In the genomic region with DNA sequence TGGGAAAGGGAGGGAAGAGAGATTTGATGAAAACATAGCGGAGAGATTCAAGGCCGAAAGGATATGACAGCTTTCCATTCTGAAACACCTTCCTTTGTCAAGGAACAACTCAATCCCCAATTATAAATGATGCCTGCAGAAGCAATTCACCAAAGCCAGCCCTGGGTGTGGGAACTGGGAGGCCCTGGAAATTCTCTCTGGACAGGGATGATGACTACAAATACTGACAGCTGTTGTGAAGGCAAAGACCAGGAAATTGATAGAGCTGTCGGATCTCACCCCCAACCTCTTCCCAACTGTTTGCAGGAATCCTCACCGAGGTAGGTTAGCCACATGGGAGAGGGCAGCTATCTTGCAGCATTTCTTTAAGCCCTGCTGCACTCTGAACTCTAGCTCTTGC, we compare ENCODE assay signal across 25 cellular contexts. TPM values are rescaled to one million over a fixed set of nuclear protein-coding genes. Genes with fewer than 3 reads are reported as not detected.
DNase-seq lines count a peak whose midpoint lies in the region; ATAC-seq and TF ChIP-seq lines count a peak whose summit lies in the region.
"Had no signal": no experiment of that assay in that cellular context is flagged by ENCODE, and none has a peak within 500 bp of the region (broad histone marks: within the 10 kb centered on the region; RNA-seq: fewer than 3 reads in every experiment).

No MANE protein-coding gene starts in this region.

- TF ChIP-seq CTCF in heart left ventricle (IDR thresholded peaks at IDR 0.05) (no peak), glutamatergic neuron (IDR thresholded peaks at IDR 0.05; ENCODE audit: partially characterized antibody, unreplicated experiment) (no peak), osteocyte (IDR thresholded peaks at IDR 0.05) (no peak)

- H3K4me1 ChIP-seq in heart left ventricle, result peaks cover 0 to 28% (median 21%) of the 10 kb centered on the region in 12 donors
- peaks cover 3 to 11% of the 10 kb centered on the region in 2 donors for H3K4me1 ChIP-seq in aorta (ENCODE audit: control insufficient read depth in 1 of 2, insufficient read depth in 2 of 2, low read length in 2 of 2)
- H3K4me1 ChIP-seq in effector memory CD4-positive, alpha-beta T cell (ENCODE audit: control insufficient read depth, insufficient read depth, low read length, poor library complexity, severe bottlenecking), result no peaks in the 10 kb centered on the region

- H3K27me3 ChIP-seq in heart left ventricle (no peaks in the 10 kb centered on the region), aorta (ENCODE audit: control insufficient read depth in 1 of 2, insufficient read depth in 2 of 2, low read length in 1 of 2) (no peaks in the 10 kb centered on the region)
- no peaks in the 10 kb centered on the region for H3K27me3 ChIP-seq in effector memory CD4-positive, alpha-beta T cell (replicated peaks; ENCODE audit: control insufficient read depth, insufficient read depth, low read length, poor library complexity, severe bottlenecking)

- intact Hi-C loops in heart left ventricle (cut with DNase I), result no loop called here
- intact Hi-C loops in Right ventricle myocardium superior (cut with DNase I), result no loop called here
- intact Hi-C loops in aorta (cut with DNase I), result loop anchor here (2.0 to 5.0 kb wide), 3 partner anchors 54 to 126 kb away; a partner anchor contains a TSS

- H3K9me3 ChIP-seq in heart left ventricle (peaks cover 0 to 9% (median 5%) of the 10 kb centered on the region in 12 donors), aorta (ENCODE audit: control insufficient read depth, low read length) (no peaks in the 10 kb centered on the region)
- H3K9me3 ChIP-seq in effector memory CD4-positive, alpha-beta T cell (ENCODE audit: control insufficient read depth, low read length), result no peaks in the 10 kb centered on the region

- H3K36me3 ChIP-seq in heart left ventricle (peaks cover 0 to 3% (median 0%) of the 10 kb centered on the region in 9 donors), aorta (ENCODE audit: control insufficient read depth in 1 of 2, insufficient read depth in 2 of 2, low read length in 1 of 2) (no peaks in the 10 kb centered on the region)
- no peaks in the 10 kb centered on the region for H3K36me3 ChIP-seq in effector memory CD4-positive, alpha-beta T cell (ENCODE audit: control insufficient read depth, insufficient read depth, low read length)

- 38 to 60% (median 50%) methylated on average over 4 of the region's 4 CpGs for WGBS in heart left ventricle, 4 donors
- 21 to 36% methylated on average over 4 of the region's 4 CpGs for WGBS in aorta, 2 donors

- H3K4me3 ChIP-seq in heart left ventricle (peak overlapping the region in 2 of 12 donors; percentile 3 to 7), aorta (ENCODE audit: low read length in 2 of 2) (no peak overlapping the region)
- H3K4me3 ChIP-seq in effector memory CD4-positive, alpha-beta T cell (ENCODE audit: insufficient read depth, low read depth, low read length, poor library complexity, severe bottlenecking), result no peak overlapping the region
- H3K4me3 ChIP-seq: skin epidermis had no signal

- ATAC-seq in heart left ventricle (peak in 2 of 4 donors; percentile 41 to 61), Right ventricle myocardium superior (ENCODE audit: poor library complexity) (no peak), aorta (ENCODE audit: low FRiP score) (no peak), GM18505 (IDR thresholded peaks at IDR 0.05; ENCODE audit: unreplicated experiment) (no peak)

- H3K36me3 Mint-ChIP-seq in glutamatergic neuron (ENCODE audit: unreplicated experiment) (peaks cover 24% of the 10 kb centered on the region), osteocyte (ENCODE audit: unreplicated experiment) (peaks cover 12% of the 10 kb centered on the region)
- H3K36me3 Mint-ChIP-seq: activated CD4-positive, alpha-beta memory T cell treated with anti-CD3 and anti-CD28 coated beads for 36 hours had no signal

- H3K27me3 Mint-ChIP-seq in glutamatergic neuron (ENCODE audit: unreplicated experiment) (peaks cover 4% of the 10 kb centered on the region), osteocyte (ENCODE audit: unreplicated experiment) (no peaks in the 10 kb centered on the region)

- H3K27ac Mint-ChIP-seq in glutamatergic neuron (ENCODE audit: unreplicated experiment), result peak overlapping the region; percentile 45
- peak overlapping the region; percentile 77 for H3K27ac Mint-ChIP-seq in osteocyte (ENCODE audit: unreplicated experiment)
- H3K27ac Mint-ChIP-seq: activated CD4-positive, alpha-beta memory T cell treated with anti-CD3 and anti-CD28 coated beads for 36 hours; activated naive CD4-positive, alpha-beta T cell treated with anti-CD3 and anti-CD28 coated beads for 36 hours; H9; stimulated activated naive CD8-positive, alpha-beta T cell treated with anti-CD3 and anti-CD28 coated beads, Interleukin-15, Interleukin-2, amounts not matched to agents 100 ng/mL and 50 ng/mL, for 24 hours had no signal

- no peak for TF ChIP-seq POLR2A in heart left ventricle (IDR thresholded peaks at IDR 0.05)
- TF ChIP-seq POLR2A in GM18505 (IDR thresholded peaks at IDR 0.05; ENCODE audit: borderline replicate concordance, extremely low read depth, insufficient read depth, insufficient read length), result no peak

- peak overlapping the region; percentile 74 for H3K4me3 Mint-ChIP-seq in glutamatergic neuron (ENCODE audit: unreplicated experiment)
- H3K4me3 Mint-ChIP-seq in osteocyte (ENCODE audit: unreplicated experiment), result no peak overlapping the region
- H3K4me3 Mint-ChIP-seq: activated CD4-positive, alpha-beta memory T cell treated with anti-CD3 and anti-CD28 coated beads for 36 hours; activated naive CD4-positive, alpha-beta T cell treated with anti-CD3 and anti-CD28 coated beads for 36 hours; H9; stimulated activated naive CD8-positive, alpha-beta T cell treated with anti-CD3 and anti-CD28 coated beads, Interleukin-15, Interleukin-2, amounts not matched to agents 100 ng/mL and 50 ng/mL, for 24 hours had no signal

- DNase-seq in heart left ventricle, result no peak
- DNase-seq in Right ventricle myocardium superior, result no peak
- DNase-seq in glutamatergic neuron, result no peak
- DNase-seq in osteocyte (ENCODE audit: extremely low spot score, unreplicated experiment), result no peak
- DNase-seq in aorta, result no peak
- no peak for DNase-seq in NCI-H1092 (lab: John Stamatoyannopoulos, UW)
- DNase-seq in effector memory CD4-positive, alpha-beta T cell, result no peak
- DNase-seq: activated CD4-positive, alpha-beta memory T cell treated with anti-CD3 and anti-CD28 coated beads for 36 hours; activated naive CD4-positive, alpha-beta T cell treated with anti-CD3 and anti-CD28 coated beads for 36 hours; activated T-cell treated with anti-CD3 and anti-CD28 coated beads for 4 hours; anterior cingulate cortex; H9; Kasumi-1; left cardiac atrium; NCI-H1105; NCI-H2107; NCI-H526 treated with DMSO at 0.1 percent for 48 hours; SIG-M5; T-helper 2 cell had no signal

- peaks cover 2% of the 10 kb centered on the region for H3K9me3 Mint-ChIP-seq in glutamatergic neuron (ENCODE audit: unreplicated experiment)
- no peaks in the 10 kb centered on the region for H3K9me3 Mint-ChIP-seq in osteocyte (ENCODE audit: unreplicated experiment)

- H3K4me1 Mint-ChIP-seq in glutamatergic neuron (ENCODE audit: low read depth, unreplicated experiment), result peaks cover 35% of the 10 kb centered on the region
- H3K4me1 Mint-ChIP-seq in osteocyte (ENCODE audit: unreplicated experiment), result peaks cover 28% of the 10 kb centered on the region

- H3K27ac ChIP-seq in heart left ventricle (peak overlapping the region in 8 of 12 donors; percentile 12 to 58 (median 41)), aorta (ENCODE audit: low read depth in 1 of 2, low read length in 2 of 2) (peak overlapping the region; percentile 2 to 96)
- no peak overlapping the region for H3K27ac ChIP-seq in effector memory CD4-positive, alpha-beta T cell (ENCODE audit: insufficient read depth, low read length, poor library complexity, severe bottlenecking)
- H3K27ac ChIP-seq: C4-2B had no signal

RNA-seq across cellular contexts. Expression of a gene that starts 54.3 kb away (rescaled TPM):
- total RNA-seq in heart left ventricle, result 10 to 100 TPM in 5 of 9 donors, 1 to 10 TPM in 4; 5.8 to 14.7 (median 10.3) TPM
- 1 to 10 TPM; 6.9 to 9.9 TPM for polyA plus RNA-seq in heart left ventricle
- total RNA-seq in Right ventricle myocardium superior, result 10.8 TPM
- 5.2 TPM for total RNA-seq in glutamatergic neuron (ENCODE audit: unreplicated experiment)
- total RNA-seq in osteocyte, result 17.2 and 20.6 TPM in 2 replicates
- 10 to 100 TPM; 31.3 to 43.4 TPM for total RNA-seq in aorta
- polyA plus RNA-seq in aorta, result 10 to 100 TPM; 10.6 to 15.7 TPM
- total RNA-seq: activated CD4-positive, alpha-beta memory T cell treated with anti-CD3 and anti-CD28 coated beads for 36 hours; activated naive CD4-positive, alpha-beta T cell treated with anti-CD3 and anti-CD28 coated beads for 36 hours; G401; OCI-LY7 had no signal

Comparison
In these comparisons a context has a peak if more than half of its experiments do, and no peak if none do; other contexts are left out.
1. intact Hi-C loops: an anchor here in aorta (2.0 to 5.0 kb wide); none called in heart left ventricle and Right ventricle myocardium superior.